20 cellular contexts compared by ENCODE assay signal in the genomic region with DNA sequence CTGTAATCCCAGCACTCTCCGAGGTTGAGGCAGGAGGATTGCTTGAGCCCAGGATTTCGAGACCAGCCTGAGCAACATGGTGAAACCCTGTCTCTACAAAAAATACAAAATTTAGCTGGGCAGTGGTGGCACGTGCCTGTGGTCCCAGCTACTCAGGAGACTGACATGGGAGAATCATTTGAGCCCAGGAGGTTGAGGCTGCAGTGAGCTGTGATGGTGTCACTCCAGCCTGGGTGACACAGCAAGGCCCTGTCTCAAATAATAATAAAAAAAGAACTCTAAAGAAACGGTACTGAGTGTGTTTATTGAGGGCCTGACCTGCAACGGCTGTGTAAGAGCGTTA.
"Had no signal": no experiment of that assay in that cellular context is flagged by ENCODE, and none has a peak within 500 bp of the region (broad histone marks: within the 10 kb centered on the region; RNA-seq: fewer than 3 reads in every experiment).

No MANE protein-coding gene starts in this region.

- H3K9me3 Mint-ChIP-seq: activated B cell treated with CpG ODN at 0.5 μM for 24 hours; activated naive CD4-positive, alpha-beta T cell treated with anti-CD3 and anti-CD28 coated beads, Interleukin-2, amount 50 U/mL, for 24 hours; central memory CD8-positive, alpha-beta T cell; dendritic cell treated with granulocyte-macrophage colony-stimulating factor and Interleukin-4, amounts not matched to agents 40 ng/mL and 50 ng/mL, for 4 days; type B pancreatic cell had no signal

- H3K4me3 ChIP-seq: heart left ventricle, skin epidermis had no signal

- H3K27me3 ChIP-seq: brain microvascular endothelial cell, heart left ventricle had no signal

- ATAC-seq: activated CD8-positive, alpha-beta T cell treated with anti-CD3 and anti-CD28 coated beads, Interleukin-2, amount 10 ng/mL, durations not matched to agents 7 days and 5 days had no signal

- H3K4me1 Mint-ChIP-seq: activated naive CD4-positive, alpha-beta T cell treated with anti-CD3 and anti-CD28 coated beads, Interleukin-2, amount 50 U/mL, for 24 hours; central memory CD8-positive, alpha-beta T cell had no signal

- DNase-seq: activated B cell treated with CpG ODN at 0.5 μM for 24 hours; activated CD4-positive, alpha-beta T cell treated with anti-CD3 and anti-CD28 coated beads for 48 hours; activated CD8-positive, alpha-beta memory T cell treated with anti-CD3 and anti-CD28 coated beads, Interleukin-2, amount 50 U/mL, for 4 hours; activated CD8-positive, alpha-beta T cell treated with anti-CD3 and anti-CD28 coated beads, Interleukin-2, amount 10 ng/mL, durations not matched to agents 7 days and 5 days; activated effector memory CD4-positive, alpha-beta T cell treated with anti-CD3 and anti-CD28 coated beads, Interleukin-2, amount 50 U/mL, for 16 hours; activated T-cell treated with anti-CD3 and anti-CD28 coated beads, Interleukin-2, amount 50 U/mL, for 48 hours; amniotic stem cell; brain microvascular endothelial cell; effector memory CD4-positive, alpha-beta T cell; posterior cingulate gyrus; stimulated activated CD4-positive, alpha-beta T cell treated with anti-CD3 and anti-CD28 coated beads, Interleukin-4, amount 100 ng/mL, for 4 hours; stimulated activated CD8-positive, alpha-beta memory T cell treated with anti-CD3 and anti-CD28 coated beads, Interleukin-4, amount 100 ng/mL, for 48 hours; stimulated activated naive CD4-positive, alpha-beta T cell treated with Interleukin-2 at 50 U/mL for 16 hours; SW 1271 had no signal

- H3K27ac ChIP-seq: brain microvascular endothelial cell, skin epidermis had no signal

- H3K27me3 Mint-ChIP-seq: activated B cell treated with CpG ODN at 0.5 μM for 24 hours; activated naive CD4-positive, alpha-beta T cell treated with anti-CD3 and anti-CD28 coated beads, Interleukin-2, amount 50 U/mL, for 24 hours; central memory CD8-positive, alpha-beta T cell; dendritic cell treated with granulocyte-macrophage colony-stimulating factor and Interleukin-4, amounts not matched to agents 40 ng/mL and 50 ng/mL, for 4 days; type B pancreatic cell had no signal

- H3K9me3 ChIP-seq: heart left ventricle had no signal

- H3K4me3 Mint-ChIP-seq: activated B cell treated with CpG ODN at 0.5 μM for 24 hours; activated CD8-positive, alpha-beta T cell treated with anti-CD3 and anti-CD28 coated beads, Interleukin-2, amount 10 ng/mL, durations not matched to agents 7 days and 5 days; activated naive CD4-positive, alpha-beta T cell treated with anti-CD3 and anti-CD28 coated beads, Interleukin-2, amount 50 U/mL, for 24 hours; central memory CD8-positive, alpha-beta T cell; type B pancreatic cell had no signal

- H3K27ac Mint-ChIP-seq: activated B cell treated with CpG ODN at 0.5 μM for 24 hours; activated CD8-positive, alpha-beta T cell treated with anti-CD3 and anti-CD28 coated beads, Interleukin-2, amount 10 ng/mL, durations not matched to agents 7 days and 5 days; activated naive CD4-positive, alpha-beta T cell treated with anti-CD3 and anti-CD28 coated beads, Interleukin-2, amount 50 U/mL, for 24 hours; dendritic cell treated with granulocyte-macrophage colony-stimulating factor and Interleukin-4, amounts not matched to agents 40 ng/mL and 50 ng/mL, for 4 days had no signal
